8 cellular contexts compared by ENCODE assay signal in genomic region chr16:56610017-56610608, GRCh38. TPM values are rescaled to one million over a fixed set of nuclear protein-coding genes. Genes with fewer than 3 reads are reported as not detected.
DNase-seq lines count a peak whose midpoint lies in the region; ATAC-seq and TF ChIP-seq lines count a peak whose summit lies in the region.

No MANE protein-coding gene starts in this region.

- H3K9me3 Mint-ChIP-seq in central memory CD8-positive, alpha-beta T cell = no peaks in the 10 kb centered on the region
- H3K9me3 Mint-ChIP-seq in stimulated activated effector memory CD8-positive, alpha-beta T cell treated with anti-CD3 and anti-CD28 coated beads, Interleukin-12 subunit alpha, Interleukin-12 subunit beta, amount 100 ng/mL, for 72 hours = no peaks in the 10 kb centered on the region

- no peaks in the 10 kb centered on the region for H3K27me3 ChIP-seq in BJ (ENCODE audit: control insufficient read depth, insufficient read depth, low read length)

- H3K36me3 Mint-ChIP-seq in central memory CD8-positive, alpha-beta T cell (ENCODE audit: insufficient read depth) = peaks cover 5% of the 10 kb centered on the region
- H3K36me3 Mint-ChIP-seq in stimulated activated effector memory CD8-positive, alpha-beta T cell treated with anti-CD3 and anti-CD28 coated beads, Interleukin-12 subunit alpha, Interleukin-12 subunit beta, amount 100 ng/mL, for 72 hours = no peaks in the 10 kb centered on the region

- peak; percentile 66 for ATAC-seq in central memory CD8-positive, alpha-beta T cell (replicated peaks; ENCODE audit: extremely low read depth, poor library complexity, severe bottlenecking)
- ATAC-seq in mucosa of descending colon = peak; percentile 13
- ATAC-seq in stimulated activated effector memory CD8-positive, alpha-beta T cell treated with anti-CD3 and anti-CD28 coated beads, Interleukin-12 subunit alpha, Interleukin-12 subunit beta, amount 100 ng/mL, for 72 hours = peak; percentile 61

- no peaks in the 10 kb centered on the region for H3K27me3 Mint-ChIP-seq in central memory CD8-positive, alpha-beta T cell

- H3K27ac Mint-ChIP-seq in central memory CD8-positive, alpha-beta T cell (ENCODE audit: low read depth) = peak overlapping the region; percentile 91
- H3K27ac Mint-ChIP-seq in stimulated activated effector memory CD8-positive, alpha-beta T cell treated with anti-CD3 and anti-CD28 coated beads, Interleukin-12 subunit alpha, Interleukin-12 subunit beta, amount 100 ng/mL, for 72 hours = peak overlapping the region; percentile 60

- POLR2A ChIA-PET in BJ (lab: Charles Lee) = interaction anchor here (0.6 kb wide), 1 partner anchor 15 kb away, joined by 3 read pairs; the partner anchor contains the start of gene MT1E

- H3K4me1 ChIP-seq in mucosa of descending colon (ENCODE audit: low read depth) = peaks cover 20% of the 10 kb centered on the region

- TF ChIP-seq RAD21 in Ishikawa (IDR thresholded peaks at IDR 0.05; ENCODE audit: low read depth) = no peak; the same call in 1 of the 2 replicates

- peak; percentile 82 for TF ChIP-seq EP300 in Ishikawa (IDR thresholded peaks at IDR 0.05; ENCODE audit: borderline replicate concordance)

- peak; percentile 84 for DNase-seq in BJ (ENCODE audit: low read depth)
- peak in 3 of 4 experiments; percentile 12 to 32 (median 18) for DNase-seq in activated CD4-positive, CD25-positive, alpha-beta regulatory T cell (lab: John Stamatoyannopoulos, UW)
- peak in 1 of 2 donors; percentile 66 for DNase-seq in central memory CD8-positive, alpha-beta T cell (ENCODE audit: low spot score in 2 of 2)
- peak; percentile 56 to 69 (median 61) for DNase-seq in mucosa of descending colon
- DNase-seq in stimulated activated effector memory CD8-positive, alpha-beta T cell treated with anti-CD3 and anti-CD28 coated beads, Interleukin-12 subunit alpha, Interleukin-12 subunit beta, amount 100 ng/mL, for 72 hours (ENCODE audit: low spot score in 2 of 2) = peak; percentile 49 to 87
- DNase-seq in occipital lobe (lab: John Stamatoyannopoulos, UW) = no peak
- DNase-seq in NCI-H82 treated with DMSO at 0.1 percent for 48 hours (lab: John Stamatoyannopoulos, UW; ENCODE audit: unreplicated experiment) = no peak

- TF ChIP-seq CTCF in BJ (IDR thresholded peaks at IDR 0.05; ENCODE audit: insufficient read depth, low read depth, low read length) (0 out of 2 replicates have a peak, but pooled peaks have one; percentile 7), mucosa of descending colon (IDR thresholded peaks at IDR 0.05) (no peak)

- H3K4me1 Mint-ChIP-seq in central memory CD8-positive, alpha-beta T cell = peaks cover 51% of the 10 kb centered on the region
- H3K4me1 Mint-ChIP-seq in stimulated activated effector memory CD8-positive, alpha-beta T cell treated with anti-CD3 and anti-CD28 coated beads, Interleukin-12 subunit alpha, Interleukin-12 subunit beta, amount 100 ng/mL, for 72 hours = peaks cover 70% of the 10 kb centered on the region

- H3K9me3 ChIP-seq in mucosa of descending colon = no peaks in the 10 kb centered on the region

- H3K36me3 ChIP-seq in BJ (ENCODE audit: control insufficient read depth, insufficient read depth, low read length) = no peaks in the 10 kb centered on the region
- no peaks in the 10 kb centered on the region for H3K36me3 ChIP-seq in mucosa of descending colon (ENCODE audit: low read depth)

- H3K4me3 Mint-ChIP-seq in central memory CD8-positive, alpha-beta T cell = peak overlapping the region; percentile 98
- peak overlapping the region; percentile 86 for H3K4me3 Mint-ChIP-seq in stimulated activated effector memory CD8-positive, alpha-beta T cell treated with anti-CD3 and anti-CD28 coated beads, Interleukin-12 subunit alpha, Interleukin-12 subunit beta, amount 100 ng/mL, for 72 hours

- CTCF ChIA-PET in BJ (lab: Yijun Ruan, JAX) = interaction anchor here (0.6 to 1.9 kb wide), 5 partner anchors 9 to 91 kb away, joined by 3 to 9 read pairs (median 4); no protein-coding TSS in a partner anchor

- H3K4me3 ChIP-seq in BJ (ENCODE audit: low read depth, low read length) (peak overlapping the region; percentile 84), mucosa of descending colon (no peak overlapping the region)

- intact Hi-C loops in mucosa of descending colon (cut with DNase I, micrococcal nuclease) = no loop called here

TF ChIP-seq in Ishikawa, 13 proteins besides CTCF, POLR2A, EP300 and RAD21:
- TF ChIP-seq USF1 (IDR thresholded peaks at IDR 0.05) (peak; percentile 18; the same call in 1 of the 2 replicates), TCF12 (IDR thresholded peaks at IDR 0.05; ENCODE audit: low read depth) (peak; percentile 78), TAF1 (IDR thresholded peaks at IDR 0.05; ENCODE audit: low read depth) (no peak), EGR1 (IDR thresholded peaks at IDR 0.05) (peak; percentile 94), FOXM1 (IDR thresholded peaks at IDR 0.05; ENCODE audit: borderline replicate concordance, low read depth) (peak; percentile 47; the same call in 1 of the 2 replicates), MAX (IDR thresholded peaks at IDR 0.05) (peak; percentile 97), CEBPB (IDR thresholded peaks at IDR 0.05) (no peak), ZBTB7A (IDR thresholded peaks at IDR 0.05; ENCODE audit: low read depth) (no peak), NFIC (IDR thresholded peaks at IDR 0.05) (peak; percentile 58), TEAD4 (IDR thresholded peaks at IDR 0.05) (peak; percentile 82), CREB1 (IDR thresholded peaks at IDR 0.05; ENCODE audit: low read depth) (no peak), YY1 (IDR thresholded peaks at IDR 0.05; ENCODE audit: low read depth) (no peak), REST (IDR thresholded peaks at IDR 0.05; ENCODE audit: low read depth) (no peak)

RNA-seq across cellular contexts. Expression of gene MT2A, which starts 1.7 kb away (rescaled TPM):
- polyA plus RNA-seq in BJ (2011; rRNA removed) = 167 and 194 TPM in 2 replicates
- polyA minus RNA-seq in BJ (2011; rRNA and poly(A)+ RNA removed) = 138 and 205 TPM in 2 replicates
- total RNA-seq in mucosa of descending colon (100 to 1,000 TPM in 2 of 3 donors, 10 to 100 TPM in 1; 100.0 to 211 (median 206) TPM), occipital lobe (2.3 TPM)

RNA-seq across cellular contexts. Expression of gene MT1E, which starts 15.5 kb away (rescaled TPM):
- polyA plus RNA-seq in BJ (2011; rRNA removed) = 147 and 188 TPM in 2 replicates
- 78.9 and 115 TPM in 2 replicates for polyA minus RNA-seq in BJ (2011; rRNA and poly(A)+ RNA removed)
- total RNA-seq in mucosa of descending colon (100 to 1,000 TPM in 2 of 3 donors, 10 to 100 TPM in 1; 86.6 to 343 (median 237) TPM), occipital lobe (12.8 TPM)

RNA-seq across cellular contexts. Expression of gene MT3, which starts 20.8 kb away (rescaled TPM):
- polyA plus RNA-seq in BJ (2011; rRNA removed) = not detected in 2 replicates
- not detected in 2 replicates for polyA minus RNA-seq in BJ (2011; rRNA and poly(A)+ RNA removed)
- 1 to 10 TPM in 2 of 3 donors, not detected in 1; 3.0 to 8.8 TPM for total RNA-seq in mucosa of descending colon
- 8.6 TPM for total RNA-seq in occipital lobe

RNA-seq across cellular contexts. Expression of gene MT1M, which starts 22.3 kb away (rescaled TPM):
- polyA plus RNA-seq in BJ (2011; rRNA removed) = 0.67 and 0.94 TPM in 2 replicates
- polyA minus RNA-seq in BJ (2011; rRNA and poly(A)+ RNA removed) = 0.93 and 0.95 TPM in 2 replicates
- total RNA-seq in mucosa of descending colon (10 to 100 TPM in 2 of 3 donors, 1 to 10 TPM in 1; 9.5 to 40.0 (median 23.3) TPM), occipital lobe (1.4 TPM)

RNA-seq across cellular contexts. Expression of gene MT1A, which starts 28.4 kb away (rescaled TPM):
- 0.82 TPM in 1 of 2 replicates, not detected in the other for polyA plus RNA-seq in BJ (2011; rRNA removed)
- 2.1 and 2.7 TPM in 2 replicates for polyA minus RNA-seq in BJ (2011; rRNA and poly(A)+ RNA removed)
- total RNA-seq in mucosa of descending colon (1 to 10 TPM; 4.5 to 9.7 (median 8.9) TPM), occipital lobe (not detected)

Comparison
In these comparisons a context has a peak if more than half of its experiments do, and no peak if none do; other contexts are left out.
1. DNase-seq: peak in BJ (single experiment), activated CD4-positive, CD25-positive, alpha-beta regulatory T cell (3 of 4), mucosa of descending colon (3 of 3) and stimulated activated effector memory CD8-positive, alpha-beta T cell treated with anti-CD3 and anti-CD28 coated beads, Interleukin-12 subunit alpha, Interleukin-12 subunit beta, amount 100 ng/mL, for 72 hours (2 of 2); none in occipital lobe (single experiment) and NCI-H82 treated with DMSO at 0.1 percent for 48 hours (single experiment).
2. ATAC-seq: peak in every context shown above with its lines; median percentile 66 in central memory CD8-positive, alpha-beta T cell; 61 in stimulated activated effector memory CD8-positive, alpha-beta T cell treated with anti-CD3 and anti-CD28 coated beads, Interleukin-12 subunit alpha, Interleukin-12 subunit beta, amount 100 ng/mL, for 72 hours; 13 in mucosa of descending colon.
3. RNA of gene MT2A, which starts 1.7 kb away (total RNA-seq): 100.0 to 211 TPM in mucosa of descending colon; 2.3 TPM in occipital lobe (single experiment); every median in the first group is over 10 times any median in the second.